12 cellular contexts compared by ENCODE assay signal in the genomic region with DNA sequence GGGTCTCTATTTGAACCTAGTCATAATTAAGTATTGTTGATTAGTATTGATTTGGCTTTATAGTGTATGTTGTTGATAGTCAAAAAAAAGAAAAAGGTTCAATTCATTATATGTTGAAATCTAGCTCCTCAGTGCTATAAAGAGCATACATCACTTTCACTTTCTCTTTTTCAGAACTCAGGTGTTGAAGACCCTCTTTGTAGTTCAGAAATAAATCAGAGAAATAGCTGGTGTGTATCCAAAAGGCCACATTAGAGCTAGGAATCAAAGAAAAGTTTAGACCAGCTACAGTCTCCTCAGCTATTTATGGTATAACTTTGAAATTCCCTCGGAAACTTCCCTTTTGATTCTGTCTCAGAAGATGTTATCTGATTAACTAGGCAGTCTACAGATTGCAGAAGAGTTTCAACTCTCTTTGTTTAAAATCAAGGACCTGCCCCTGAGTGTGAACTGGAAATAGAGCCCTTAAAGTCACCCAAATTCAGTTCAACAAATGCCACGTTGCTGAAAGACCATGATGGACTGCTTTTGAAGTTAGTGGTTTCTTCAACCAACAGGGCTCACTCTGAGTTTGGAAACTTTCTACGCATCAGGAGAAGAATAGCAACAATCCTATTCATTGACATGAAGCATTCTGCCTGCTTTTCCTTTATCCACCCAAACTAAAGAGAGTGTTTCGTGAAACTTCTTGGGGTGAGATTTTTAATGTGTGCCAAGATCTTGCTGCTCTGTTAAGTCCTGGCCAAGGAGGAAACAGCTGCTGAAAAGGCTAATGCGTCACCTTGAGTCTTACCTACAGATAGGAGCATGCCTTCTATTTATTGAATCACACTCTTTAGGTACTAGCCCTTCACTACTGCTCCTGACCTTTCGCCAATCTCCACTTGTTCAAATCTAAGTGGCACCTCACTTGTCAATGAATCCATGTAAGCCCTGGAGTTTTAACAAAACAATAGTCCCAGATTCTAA.
DNase-seq lines count a peak whose midpoint lies in the region; ATAC-seq lines count a peak whose summit lies in the region.
"Had no signal": no experiment of that assay in that cellular context is flagged by ENCODE, and none has a peak within 500 bp of the region (broad histone marks: within the 10 kb centered on the region; RNA-seq: fewer than 3 reads in every experiment).

No MANE protein-coding gene starts in this region.

- no peaks in the 10 kb centered on the region for H3K9me3 ChIP-seq in T-helper 17 cell (ENCODE audit: control insufficient read depth, low read length, poor library complexity, severe bottlenecking)

- H3K4me3 Mint-ChIP-seq in T-helper 17 cell = peak overlapping the region; percentile 47

- peaks cover under 1% of the 10 kb centered on the region for H3K27me3 Mint-ChIP-seq in T-helper 17 cell

- peak; percentile 2 for DNase-seq in CD1c-positive myeloid dendritic cell (ENCODE audit: extremely low spot score)
- no peak for DNase-seq in T-helper 17 cell
- no peak for DNase-seq in left colon
- DNase-seq in SK-N-DZ (ENCODE audit: low spot score) = no peak
- no peak for DNase-seq in SW 1271 (lab: John Stamatoyannopoulos, UW)
- no peak for DNase-seq in NCI-H524 (lab: John Stamatoyannopoulos, UW)
- DNase-seq in KG1 (lab: John Stamatoyannopoulos, UW) = no peak
- DNase-seq: activated CD4-positive, alpha-beta T cell treated with anti-CD3 and anti-CD28 coated beads, Interleukin-2, amount 50 U/mL, for 1 hour; EL; NCI-H2029 treated with DMSO at 0.1 percent for 48 hours; stimulated activated CD8-positive, alpha-beta memory T cell treated with anti-CD3 and anti-CD28 coated beads, Interleukin-4, amount 100 ng/mL, for 48 hours had no signal

- no peak overlapping the region for H3K27ac Mint-ChIP-seq in T-helper 17 cell

- peak; percentile 44 for ATAC-seq in GM19468 (IDR thresholded peaks at IDR 0.05; ENCODE audit: extremely low read depth, unreplicated experiment)
- ATAC-seq in T-helper 17 cell = no peak
- ATAC-seq in left colon = peak; percentile 37

- H3K36me3 Mint-ChIP-seq in T-helper 17 cell (ENCODE audit: low read depth) = no peaks in the 10 kb centered on the region

- H3K4me1 Mint-ChIP-seq in T-helper 17 cell = no peaks in the 10 kb centered on the region

- intact Hi-C loops in left colon (cut with DNase I, micrococcal nuclease) = no loop called here
